In genomic region chr13:99908129-99908805, GRCh38 we compare ENCODE assay signal across 15 cellular contexts.
A peak's percentile ranks its signal among the peaks of the same experiment; 100 is the strongest.
DNase-seq lines count a peak whose midpoint lies in the region; ATAC-seq and TF ChIP-seq lines count a peak whose summit lies in the region.
"Had no signal": no experiment of that assay in that cellular context is flagged by ENCODE, and none has a peak within 500 bp of the region (broad histone marks: within the 10 kb centered on the region; RNA-seq: fewer than 3 reads in every experiment).

No MANE protein-coding gene starts in this region.

- no peaks in the 10 kb centered on the region for H3K36me3 Mint-ChIP-seq in activated T-helper 17 cell treated with anti-CD3 and anti-CD28 coated beads, Interleukin-2, amount 50 U/mL, for 72 hours (ENCODE audit: low read depth)
- H3K36me3 Mint-ChIP-seq: natural killer cell had no signal

- H2AK5ac ChIP-seq in mesendoderm (ENCODE audit: low read length) = no peak overlapping the region

- H3K4ac ChIP-seq in mesendoderm (ENCODE audit: low read depth, low read length) = no peak overlapping the region

- no peaks in the 10 kb centered on the region for H3K27me3 ChIP-seq in mesendoderm (ENCODE audit: insufficient read depth, low read length, poor library complexity)
- H3K27me3 ChIP-seq in testis = no peaks in the 10 kb centered on the region
- H3K27me3 ChIP-seq: colonic mucosa had no signal

- POLR2A ChIA-PET in HEK293 (lab: Yijun Ruan, JAX) = interaction anchor here (0.6 kb wide), 1 partner anchor 138 kb away, joined by 3 read pairs; no protein-coding TSS in a partner anchor

- TF ChIP-seq POLR2A in testis (IDR thresholded peaks at IDR 0.05) = no peak

- H4K8ac ChIP-seq in mesendoderm (ENCODE audit: low read depth, low read length) = no peak overlapping the region

- no peaks in the 10 kb centered on the region for H3K9me3 ChIP-seq in HEK293 (ENCODE audit: control insufficient read depth, insufficient read depth, low read depth, low read length)
- no peaks in the 10 kb centered on the region for H3K9me3 ChIP-seq in testis
- H3K9me3 ChIP-seq: colonic mucosa had no signal

- no peak overlapping the region for H4K5ac ChIP-seq in mesendoderm (ENCODE audit: low read length)

- H3K79me2 ChIP-seq in mesendoderm (ENCODE audit: control insufficient read depth, insufficient read depth, low read length) = no peaks in the 10 kb centered on the region

- H3K56ac ChIP-seq in mesendoderm (ENCODE audit: low read length) = no peak overlapping the region

- H3K27ac ChIP-seq in HEK293 (ENCODE audit: extremely low read depth, low read depth, low read length) (no peak overlapping the region), mesendoderm (ENCODE audit: low read depth, low read length) (no peak overlapping the region), testis (no peak overlapping the region)
- H3K27ac ChIP-seq: colonic mucosa had no signal

- intact Hi-C loops in testis (cut with DNase I; ENCODE audit: low total_unique reads) = no loop called here

- no peak overlapping the region for H3K4me2 ChIP-seq in mesendoderm (ENCODE audit: low read length)

- TF ChIP-seq CTCF in HEK293 (tag by site-specific recombination; IDR thresholded peaks at IDR 0.05) (no peak), testis (IDR thresholded peaks at IDR 0.05) (no peak)

- no peak overlapping the region for H3K27ac Mint-ChIP-seq in activated T-helper 17 cell treated with anti-CD3 and anti-CD28 coated beads, Interleukin-2, amount 50 U/mL, for 72 hours
- H3K27ac Mint-ChIP-seq: activated naive CD4-positive, alpha-beta T cell treated with anti-CD3 and anti-CD28 coated beads, Interleukin-2, amount 50 U/mL, for 24 hours; IgD-negative memory B cell; natural killer cell had no signal

- H3K4me3 ChIP-seq in HEK293 (ENCODE audit: low read depth, low read length) = no peak overlapping the region
- H3K4me3 ChIP-seq in mesendoderm (ENCODE audit: low read length) = no peak overlapping the region
- H3K4me3 ChIP-seq in testis = no peak overlapping the region
- H3K4me3 ChIP-seq: colonic mucosa had no signal

- H2BK120ac ChIP-seq in mesendoderm (ENCODE audit: low read depth, low read length) = no peak overlapping the region

- peaks cover 8% of the 10 kb centered on the region for H3K9me3 Mint-ChIP-seq in activated T-helper 17 cell treated with anti-CD3 and anti-CD28 coated beads, Interleukin-2, amount 50 U/mL, for 72 hours
- H3K9me3 Mint-ChIP-seq: activated naive CD4-positive, alpha-beta T cell treated with anti-CD3 and anti-CD28 coated beads, Interleukin-2, amount 50 U/mL, for 24 hours; natural killer cell had no signal

- no CpG with 5 or more reads among the region's 5 CpGs for WGBS in mesendoderm (ENCODE audit: extremely low coverage, insufficient coverage, low lambda C conversion rate)
- WGBS in testis, 2 donors = 75 to 77% methylated on average over 5 of the region's 5 CpGs

- H3K4me1 ChIP-seq in HEK293 (ENCODE audit: control insufficient read depth, insufficient read depth, low read length) = peaks cover 3% of the 10 kb centered on the region; the same call in 1 of the 2 replicates
- H3K4me1 ChIP-seq in mesendoderm (ENCODE audit: control insufficient read depth, low read depth, low read length) = peaks cover 3% of the 10 kb centered on the region
- no peaks in the 10 kb centered on the region for H3K4me1 ChIP-seq in testis
- H3K4me1 ChIP-seq: colonic mucosa had no signal

- DNase-seq in NCI-H187 treated with DMSO at 0.1 percent for 48 hours (lab: John Stamatoyannopoulos, UW) (peak; percentile 72), SHP77 treated with DMSO at 0.1 percent for 48 hours (lab: John Stamatoyannopoulos, UW) (peak; percentile 95), mesendoderm (peak; percentile 20), mucosa of gallbladder (ENCODE audit: low spot score) (no peak), testis (no peak)
- DNase-seq: colonic mucosa; kidney; natural killer cell; NK-92 treated with Interleukin-12 subunit alpha and Interleukin-12 subunit beta, amount 100 ng/mL, for 24 hours; T-helper 2 cell had no signal

- H3K79me1 ChIP-seq in mesendoderm (ENCODE audit: low read length) = no peaks in the 10 kb centered on the region

- no peak overlapping the region for H2BK5ac ChIP-seq in mesendoderm (ENCODE audit: low read length)

- H3K18ac ChIP-seq in mesendoderm (ENCODE audit: low read length) = no peak overlapping the region

- no peak overlapping the region for H3K4me3 Mint-ChIP-seq in activated T-helper 17 cell treated with anti-CD3 and anti-CD28 coated beads, Interleukin-2, amount 50 U/mL, for 72 hours
- H3K4me3 Mint-ChIP-seq: activated naive CD4-positive, alpha-beta T cell treated with anti-CD3 and anti-CD28 coated beads, Interleukin-2, amount 50 U/mL, for 24 hours; IgD-negative memory B cell; natural killer cell had no signal

- peaks cover 17% of the 10 kb centered on the region for H3K4me1 Mint-ChIP-seq in activated T-helper 17 cell treated with anti-CD3 and anti-CD28 coated beads, Interleukin-2, amount 50 U/mL, for 72 hours
- H3K4me1 Mint-ChIP-seq: IgD-negative memory B cell, natural killer cell had no signal

- ATAC-seq in activated T-helper 17 cell treated with anti-CD3 and anti-CD28 coated beads, Interleukin-2, amount 50 U/mL, for 72 hours (replicated peaks) = no peak
- ATAC-seq in HG03439 (IDR thresholded peaks at IDR 0.05; ENCODE audit: unreplicated experiment) = no peak
- ATAC-seq: natural killer cell had no signal

- H3K27me3 Mint-ChIP-seq in activated T-helper 17 cell treated with anti-CD3 and anti-CD28 coated beads, Interleukin-2, amount 50 U/mL, for 72 hours = peaks cover 3% of the 10 kb centered on the region

- H3K9ac ChIP-seq in mesendoderm (ENCODE audit: low read length) = no peak overlapping the region

- H3K23ac ChIP-seq in mesendoderm (ENCODE audit: low read length) = no peak overlapping the region

- CTCF ChIA-PET in HEK293 (lab: Yijun Ruan, JAX) = interaction anchor here (0.7 to 1.9 kb wide), 6 partner anchors 8 to 252 kb away, joined by 3 to 13 read pairs (median 5); no protein-coding TSS in a partner anchor

- H3K36me3 ChIP-seq in HEK293 (ENCODE audit: control insufficient read depth in 2 of 2, insufficient read depth in 1 of 2, low read length in 2 of 2) (no peaks in the 10 kb centered on the region), mesendoderm (ENCODE audit: control insufficient read depth, insufficient read depth, low read length) (no peaks in the 10 kb centered on the region), testis (ENCODE audit: low read depth, missing control alignments) (no peaks in the 10 kb centered on the region)
- H3K36me3 ChIP-seq: colonic mucosa had no signal

- H2BK15ac ChIP-seq in mesendoderm (replicated peaks; ENCODE audit: low read depth) = no peak overlapping the region

TF ChIP-seq in HEK293, 187 proteins besides CTCF, POLR2A, EP300 and RAD21 (continues in another document):
- no peak for TF ChIP-seq ZNF518A (tag by site-specific recombination; conservative IDR thresholded peaks at IDR 0.05; ENCODE audit: low read depth)
- no peak for TF ChIP-seq HOXD13 (CRISPR knock-in tag; IDR thresholded peaks at IDR 0.05; ENCODE audit: borderline replicate concordance)
- peak; percentile 90 for TF ChIP-seq WT1 (tag by site-specific recombination; IDR thresholded peaks at IDR 0.05)
- TF ChIP-seq ZBTB17 (tag by site-specific recombination; IDR thresholded peaks at IDR 0.05) = 0 out of 2 replicates have a peak, but pooled peaks have one; percentile 52
- TF ChIP-seq ATF2 (tag by site-specific recombination; IDR thresholded peaks at IDR 0.05; ENCODE audit: low read depth) = no peak

Comparison
In these comparisons a context has a peak if more than half of its experiments do, and no peak if none do; other contexts are left out.
1. DNase-seq: peak in NCI-H187 treated with DMSO at 0.1 percent for 48 hours (single experiment), SHP77 treated with DMSO at 0.1 percent for 48 hours (single experiment) and mesendoderm (single experiment); none in mucosa of gallbladder (single experiment) and testis (single experiment).